ENCODE assay signal across 8 cellular contexts in genomic region chr13:60398438-60398891, GRCh38. TPM values are rescaled to one million over a fixed set of nuclear protein-coding genes. Genes with fewer than 3 reads are reported as not detected.
A peak's percentile ranks its signal among the peaks of the same experiment; 100 is the strongest.
DNase-seq lines count a peak whose midpoint lies in the region; ATAC-seq, FAIRE-seq and TF ChIP-seq lines count a peak whose summit lies in the region.

No MANE protein-coding gene starts in this region.

- H3K27ac ChIP-seq in OCI-LY7 (ENCODE audit: low read depth, low read length, poor library complexity, severe bottlenecking) (peak overlapping the region; percentile 82), endothelial cell of umbilical vein (ENCODE audit: insufficient read depth, low read depth, low read length) (peak overlapping the region; percentile 93), ovary (peak overlapping the region in 1 of 2 donors; percentile 97)

- H3K4me1 ChIP-seq in OCI-LY7 (ENCODE audit: insufficient read depth, low read length, poor library complexity, severe bottlenecking), result peaks cover 24% of the 10 kb centered on the region
- peaks cover 23% of the 10 kb centered on the region for H3K4me1 ChIP-seq in endothelial cell of umbilical vein (ENCODE audit: control insufficient read depth, extremely low read depth, insufficient read depth, low read length)
- peaks cover 5% of the 10 kb centered on the region for H3K4me1 ChIP-seq in ovary (ENCODE audit: insufficient read depth)

- TF ChIP-seq POLR2A in endothelial cell of umbilical vein (IDR thresholded peaks at IDR 0.05; ENCODE audit: low read depth, low read length) (no peak), ovary (IDR thresholded peaks at IDR 0.05) (no peak)

- H4K20me1 ChIP-seq in OCI-LY7 (ENCODE audit: insufficient read depth, low read length) (0 out of 2 replicates have a peak, but pooled peaks cover 7% of the 10 kb centered on the region), endothelial cell of umbilical vein (replicated peaks; ENCODE audit: control insufficient read depth, extremely low read depth, insufficient read depth, low read length) (no peaks in the 10 kb centered on the region)

- DNase-seq in Caki2 (ENCODE audit: low read depth), result peak; percentile 42
- DNase-seq in OCI-LY7 (ENCODE audit: low spot score), result no peak
- DNase-seq in endothelial cell of umbilical vein (ENCODE audit: low read depth, low spot score), result no peak
- DNase-seq in ovary, result no peak
- DNase-seq in middle frontal gyrus (ENCODE audit: extremely low spot score, low spot score), result no peak
- no peak for DNase-seq in stimulated activated CD4-positive, alpha-beta T cell treated with anti-CD3 and anti-CD28 coated beads, Interleukin-2, amount 100 ng/mL, for 48 hours
- no peak for DNase-seq in activated CD4-positive, alpha-beta T cell treated with anti-CD3 and anti-CD28 coated beads, Interleukin-2, amount 50 U/mL, for 48 hours

- H3K36me3 ChIP-seq in OCI-LY7 (ENCODE audit: insufficient read depth, low read length), result no peaks in the 10 kb centered on the region
- H3K36me3 ChIP-seq in endothelial cell of umbilical vein (ENCODE audit: control insufficient read depth in 2 of 2, extremely low read depth in 1 of 2, insufficient read depth in 2 of 2, low read length in 2 of 2), result no peaks in the 10 kb centered on the region
- H3K36me3 ChIP-seq in ovary, result no peaks in the 10 kb centered on the region

- BruUV-seq in OCI-LY7 (replicated peaks; lab: Mats Ljungman, UMichigan) (no TSS peak), endothelial cell of umbilical vein (replicated peaks; lab: Mats Ljungman, UMichigan) (no TSS peak)

- dilution Hi-C loops in endothelial cell of umbilical vein (cut with MboI; ENCODE audit: extremely low pct_ligation_motif_present, low sequenced_read_pairs), result no loop called here

- WGBS in ovary, 3 donors, result 8 to 21% (median 13%) methylated on average over 6 of the region's 6 CpGs

- H3K9me3 ChIP-seq in OCI-LY7 (ENCODE audit: low read length), result no peaks in the 10 kb centered on the region
- H3K9me3 ChIP-seq in endothelial cell of umbilical vein (replicated peaks; ENCODE audit: control insufficient read depth, insufficient read depth, low read length), result no peaks in the 10 kb centered on the region
- no peaks in the 10 kb centered on the region for H3K9me3 ChIP-seq in ovary

- H3K4me2 ChIP-seq in OCI-LY7 (ENCODE audit: low read length) (peak overlapping the region; percentile 95), endothelial cell of umbilical vein (ENCODE audit: insufficient read depth, low read length) (peak overlapping the region; percentile 100)

- H3K79me2 ChIP-seq in OCI-LY7 (ENCODE audit: insufficient read depth, low read depth, low read length) (peaks cover 30% of the 10 kb centered on the region), endothelial cell of umbilical vein (ENCODE audit: control insufficient read depth, insufficient read depth, low read length) (peaks cover 16% of the 10 kb centered on the region)

- TF ChIP-seq CTCF in OCI-LY7 (conservative IDR thresholded peaks at IDR 0.05; ENCODE audit: low read length) (no peak), endothelial cell of umbilical vein (IDR thresholded peaks at IDR 0.05; ENCODE audit: extremely low read depth in 1 of 2, insufficient read depth in 1 of 2, low read depth in 1 of 2, low read length in 2 of 2) (no peak), ovary (IDR thresholded peaks at IDR 0.05) (no peak)

- H3K4me3 ChIP-seq in OCI-LY7 (ENCODE audit: low read depth, low read length, poor library complexity, severe bottlenecking) (peak overlapping the region; percentile 77), endothelial cell of umbilical vein (replicated peaks in 1 of 3; ENCODE audit: insufficient read depth in 1 of 3, low read depth in 1 of 3, low read length in 3 of 3) (peak overlapping the region; percentile 76 to 97 (median 94)), ovary (peak overlapping the region; percentile 91)

- ATAC-seq in GM18868 (IDR thresholded peaks at IDR 0.05; ENCODE audit: unreplicated experiment), result no peak

- no peaks in the 10 kb centered on the region for H3K9me1 ChIP-seq in endothelial cell of umbilical vein (replicated peaks; ENCODE audit: control insufficient read depth, extremely low read depth, insufficient read depth, low read length)

- FAIRE-seq in endothelial cell of umbilical vein (lab: Jason Lieb, UNC), result peak; percentile 78

- no peak for TF ChIP-seq EP300 in ovary (IDR thresholded peaks at IDR 0.05)

- peak overlapping the region; percentile 97 for H3K9ac ChIP-seq in endothelial cell of umbilical vein (replicated peaks; ENCODE audit: extremely low read depth, insufficient read depth, low read length)

- intact Hi-C loops in OCI-LY7 (cut with micrococcal nuclease; ENCODE audit: unreplicated experiment) (no loop called here), endothelial cell of umbilical vein (cut with micrococcal nuclease) (loop anchor here (5.0 to 10.0 kb wide), 2 partner anchors 624 to 866 kb away; no protein-coding TSS in a partner anchor), ovary (cut with DNase I) (loop anchor here in 1 of 4 donors (5.0 kb wide), 1 partner anchor 236 kb away; the partner anchor contains the start of gene DIAPH3)

- in situ Hi-C loops in Caki2 (cut with HindIII; ENCODE audit: low pct_unique_long_range_greater_than_20kb, low sequenced_read_pairs), result no loop called here

- peak overlapping the region; percentile 94 for H2AFZ ChIP-seq in OCI-LY7 (ENCODE audit: low read length)
- peak overlapping the region; percentile 94 for H2AFZ ChIP-seq in endothelial cell of umbilical vein (ENCODE audit: low read depth, low read length)

- CTCF ChIA-PET in OCI-LY7 (lab: Charles Lee; ENCODE audit: unreplicated experiment), result no interaction called here
- CTCF ChIA-PET in endothelial cell of umbilical vein (lab: Charles Lee), result interaction anchor here (3.3 kb wide), 1 partner anchor 32 kb away, joined by 17 read pairs; no protein-coding TSS in a partner anchor

- H3K27me3 ChIP-seq in endothelial cell of umbilical vein (ENCODE audit: control insufficient read depth in 2 of 2, insufficient read depth in 2 of 2, low read length in 2 of 2) (no peaks in the 10 kb centered on the region), ovary (no peaks in the 10 kb centered on the region)

- no peaks in the 10 kb centered on the region for H3K9me2 ChIP-seq in OCI-LY7 (ENCODE audit: insufficient read depth, low read length)

- POLR2A ChIA-PET in OCI-LY7 (lab: Charles Lee) (interaction anchor here (1.0 to 1.2 kb wide), 4 partner anchors 10 to 234 kb away, joined by 3 to 4 read pairs (median 4); no protein-coding TSS in a partner anchor), endothelial cell of umbilical vein (lab: Charles Lee) (no interaction called here)

TF ChIP-seq in endothelial cell of umbilical vein, 7 proteins besides CTCF, POLR2A, EP300 and RAD21:
- TF ChIP-seq JUN (IDR thresholded peaks at IDR 0.05; ENCODE audit: borderline replicate concordance, insufficient read depth, insufficient read length, low read depth), result no peak
- TF ChIP-seq EZH2 (IDR thresholded peaks at IDR 0.05; ENCODE audit: borderline replicate concordance, low read depth, low read length, severe bottlenecking), result no peak
- no peak for TF ChIP-seq MAX (IDR thresholded peaks at IDR 0.05; ENCODE audit: insufficient read depth, insufficient read length)
- no peak for TF ChIP-seq FOS (IDR thresholded peaks at IDR 0.05; ENCODE audit: borderline replicate concordance, insufficient read depth, low read length)
- no peak for TF ChIP-seq MYC (IDR thresholded peaks at IDR 0.05; ENCODE audit: low read depth, low read length)
- TF ChIP-seq GATA2 (IDR thresholded peaks at IDR 0.05; ENCODE audit: insufficient read depth, insufficient read length, low read depth, low read length), result no peak
- TF ChIP-seq POLR2AphosphoS5 (IDR thresholded peaks at IDR 0.05; ENCODE audit: insufficient read depth, low read depth, low read length), result no peak

RNA-seq across cellular contexts. Expression of gene TDRD3, which starts 1.4 kb away (rescaled TPM):
- 4.6 and 7.4 TPM in 2 replicates for total RNA-seq in Caki2 (2014; rRNA removed; shearing (Covaris generic); ENCODE audit: low replicate concordance)
- 12.2 and 13.5 TPM in 2 replicates for total RNA-seq in OCI-LY7 (2014; rRNA removed; shearing (Covaris generic))
- total RNA-seq in OCI-LY7 (2022) (17.1 and 18.5 TPM in 2 replicates), endothelial cell of umbilical vein (16.3 and 18.5 TPM in 2 replicates), ovary (10 to 100 TPM; 29.3 to 63.0 (median 43.3) TPM)
- polyA plus RNA-seq in endothelial cell of umbilical vein (1.7 and 3.0 TPM in 2 replicates), ovary (10 to 100 TPM; 15.8 to 22.0 TPM)
- polyA plus RNA-seq in endothelial cell of umbilical vein (2011; cell fraction: cytosol; rRNA removed), result 4.0 and 4.1 TPM in 2 replicates
- 7.7 and 13.0 TPM in 2 replicates for polyA plus RNA-seq in endothelial cell of umbilical vein (2011; cell fraction: nucleus; rRNA removed)
- 7.8 and 9.5 TPM in 2 replicates for polyA plus RNA-seq in endothelial cell of umbilical vein (2012)
- 7.2 and 8.9 TPM in 2 replicates for polyA minus RNA-seq in endothelial cell of umbilical vein
- polyA minus RNA-seq in endothelial cell of umbilical vein (2011; cell fraction: cytosol; rRNA and poly(A)+ RNA removed), result 12.2 TPM
- polyA minus RNA-seq in endothelial cell of umbilical vein (2011; cell fraction: nucleus; rRNA and poly(A)+ RNA removed), result 28.0 and 40.4 TPM in 2 replicates
